Comparison of ENCODE assay signal across 21 cellular contexts in the genomic region with DNA sequence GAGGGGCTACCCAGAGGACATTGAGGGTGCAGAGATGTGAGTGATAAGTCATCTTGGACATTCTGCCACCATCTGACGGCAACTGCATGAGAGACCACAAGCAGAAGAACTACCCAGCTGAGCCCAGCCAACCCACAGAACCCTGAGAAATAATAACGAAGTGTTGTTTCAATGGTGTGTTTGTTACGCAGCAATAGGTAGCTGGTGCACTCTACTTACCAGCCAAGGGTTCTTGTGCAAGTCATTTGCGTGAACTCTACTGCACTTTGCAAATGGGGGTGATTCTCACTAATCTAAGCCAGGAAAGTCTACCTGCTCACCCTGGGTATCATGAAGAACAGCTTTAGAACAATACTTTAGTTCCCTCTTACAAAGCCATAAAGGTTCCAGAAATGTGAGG.
"Had no signal": no experiment of that assay in that cellular context is flagged by ENCODE, and none has a peak within 500 bp of the region (broad histone marks: within the 10 kb centered on the region; RNA-seq: fewer than 3 reads in every experiment).

No MANE protein-coding gene starts in this region.

- H3K27ac ChIP-seq: SJSA1, SK-N-MC had no signal

- H3K9me3 ChIP-seq: SJSA1 had no signal

- FAIRE-seq: RCC 7860 had no signal

- H3K36me3 ChIP-seq: MG63, SJSA1 had no signal

- DNase-seq: KBM-7, MG63, NCI-H1092, NCI-H1105 treated with DMSO at 0.1 percent for 48 hours, NCI-H1417 treated with DMSO at 0.1 percent for 48 hours, NCI-H146, NCI-H1694 treated with DMSO at 0.1 percent for 48 hours, NCI-H1930, NCI-H2081, NCI-H2107, NCI-H2227 treated with DMSO at 0.1 percent for 48 hours, NCI-H524, NCI-H69, NCI-H774, Right ventricle myocardium superior, RPMI8226, SIG-M5 had no signal

- H3K4me3 ChIP-seq: MG63, SJSA1, SK-N-MC had no signal

- H3K4me1 Mint-ChIP-seq: IgD-negative memory B cell had no signal

- H3K27ac Mint-ChIP-seq: IgD-negative memory B cell had no signal

- H3K27me3 ChIP-seq: MG63, SJSA1 had no signal
